Comparison of ENCODE assay signal across 1 cellular context in the genomic region with DNA sequence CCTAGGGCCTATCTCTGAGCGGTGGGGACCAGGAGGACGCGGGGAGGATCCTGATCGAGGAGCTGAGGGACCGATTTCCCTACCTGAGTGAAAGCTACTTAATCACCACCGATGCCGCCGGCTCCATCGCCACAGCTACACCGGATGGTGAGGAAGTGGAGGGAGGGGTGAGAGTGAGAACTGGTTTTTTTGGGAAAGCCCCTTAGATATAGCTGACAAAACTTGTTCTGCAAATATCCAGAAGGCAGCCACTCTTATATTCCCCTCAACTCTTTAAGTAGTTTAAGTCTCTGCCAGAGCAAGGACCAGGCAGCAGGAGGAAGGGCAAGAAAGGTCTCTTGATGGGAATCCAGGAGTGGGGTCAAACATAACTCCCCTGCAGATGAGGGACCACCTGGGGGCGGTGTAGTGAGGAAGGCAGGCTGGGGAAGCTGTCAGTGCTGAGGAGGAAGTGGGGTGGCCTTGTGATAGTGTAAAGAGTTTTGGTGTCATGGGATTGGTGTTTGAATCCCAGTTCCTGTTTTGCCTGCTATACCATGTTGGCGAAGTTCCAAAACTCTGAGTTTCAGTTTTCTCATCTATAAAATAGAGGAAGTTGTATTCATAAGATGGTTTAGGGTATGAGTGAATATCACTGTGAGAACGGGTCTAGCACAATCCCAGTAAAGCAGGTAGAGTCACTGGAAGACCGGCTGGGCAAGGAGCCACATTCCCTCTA.
A peak's percentile ranks its signal among the peaks of the same experiment; 100 is the strongest.
TF ChIP-seq lines count a peak whose summit lies in the region.

No MANE protein-coding gene starts in this region.

TF ChIP-seq in GM12878, 131 proteins besides CTCF, POLR2A, EP300 and RAD21 (continued from another document and continues in another):
- TF ChIP-seq, protein P1, sequence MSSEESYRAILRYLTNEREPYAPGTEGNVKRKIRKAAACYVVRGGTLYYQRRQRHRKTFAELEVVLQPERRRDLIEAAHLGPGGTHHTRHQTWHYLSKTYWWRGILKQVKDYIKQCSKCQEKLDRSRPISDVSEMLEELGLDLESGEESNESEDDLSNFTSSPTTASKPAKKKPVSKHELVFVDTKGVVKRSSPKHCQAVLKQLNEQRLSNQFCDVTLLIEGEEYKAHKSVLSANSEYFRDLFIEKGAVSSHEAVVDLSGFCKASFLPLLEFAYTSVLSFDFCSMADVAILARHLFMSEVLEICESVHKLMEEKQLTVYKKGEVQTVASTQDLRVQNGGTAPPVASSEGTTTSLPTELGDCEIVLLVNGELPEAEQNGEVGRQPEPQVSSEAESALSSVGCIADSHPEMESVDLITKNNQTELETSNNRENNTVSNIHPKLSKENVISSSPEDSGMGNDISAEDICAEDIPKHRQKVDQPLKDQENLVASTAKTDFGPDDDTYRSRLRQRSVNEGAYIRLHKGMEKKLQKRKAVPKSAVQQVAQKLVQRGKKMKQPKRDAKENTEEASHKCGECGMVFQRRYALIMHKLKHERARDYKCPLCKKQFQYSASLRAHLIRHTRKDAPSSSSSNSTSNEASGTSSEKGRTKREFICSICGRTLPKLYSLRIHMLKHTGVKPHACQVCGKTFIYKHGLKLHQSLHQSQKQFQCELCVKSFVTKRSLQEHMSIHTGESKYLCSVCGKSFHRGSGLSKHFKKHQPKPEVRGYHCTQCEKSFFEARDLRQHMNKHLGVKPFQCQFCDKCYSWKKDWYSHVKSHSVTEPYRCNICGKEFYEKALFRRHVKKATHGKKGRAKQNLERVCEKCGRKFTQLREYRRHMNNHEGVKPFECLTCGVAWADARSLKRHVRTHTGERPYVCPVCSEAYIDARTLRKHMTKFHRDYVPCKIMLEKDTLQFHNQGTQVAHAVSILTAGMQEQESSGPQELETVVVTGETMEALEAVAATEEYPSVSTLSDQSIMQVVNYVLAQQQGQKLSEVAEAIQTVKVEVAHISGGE (CRISPR knock-in tag; IDR thresholded peaks at IDR 0.05): no peak
- TF ChIP-seq POU2F2 (IDR thresholded peaks at IDR 0.05; ENCODE audit: borderline replicate concordance, low read depth, low read length) (0 out of 3 replicates have a peak, but pooled peaks have one; percentile 14), MYB (IDR thresholded peaks at IDR 0.05; ENCODE audit: borderline replicate concordance, low read depth, low read length) (no peak), JUNB (IDR thresholded peaks at IDR 0.05) (peak; percentile 50; the same call in 1 of the 2 replicates), HDGF (IDR thresholded peaks at IDR 0.05) (peak; percentile 31; the same call in 1 of the 2 replicates), YBX1 (IDR thresholded peaks at IDR 0.05) (no peak), JUND (IDR thresholded peaks at IDR 0.05; ENCODE audit: low read depth, low read length) (0 out of 2 replicates have a peak, but pooled peaks have one; percentile 15), NR2C1 (IDR thresholded peaks at IDR 0.05) (no peak), SIN3A (IDR thresholded peaks at IDR 0.05; ENCODE audit: low read depth, low read length) (no peak), CBFB (IDR thresholded peaks at IDR 0.05; ENCODE audit: low read depth) (no peak), SP1 (IDR thresholded peaks at IDR 0.05; ENCODE audit: low read depth, low read length) (no peak), HDAC6 (IDR thresholded peaks at IDR 0.05; ENCODE audit: unreplicated experiment) (no peak), SMAD5 (IDR thresholded peaks at IDR 0.05; ENCODE audit: low read depth) (no peak), NFIC (IDR thresholded peaks at IDR 0.05; ENCODE audit: low read depth, low read length) (no peak), EGR1 (IDR thresholded peaks at IDR 0.05; ENCODE audit: borderline replicate concordance in 1 of 2, low read depth in 2 of 2, low read length in 2 of 2) (no peak; a peak in 1 of 3 replicates), MEF2B (IDR thresholded peaks at IDR 0.05; ENCODE audit: partially characterized antibody, poor library complexity, severe bottlenecking) (peak; percentile 73), STAT3 (IDR thresholded peaks at IDR 0.05; ENCODE audit: low read depth, low read length) (no peak), NR2C2 (IDR thresholded peaks at IDR 0.05; ENCODE audit: borderline replicate concordance, control insufficient read depth, insufficient read length, low read depth) (no peak), NBN (IDR thresholded peaks at IDR 0.05) (peak; percentile 96), BMI1 (IDR thresholded peaks at IDR 0.05; ENCODE audit: borderline replicate concordance) (no peak), EZH2 (IDR thresholded peaks at IDR 0.05; ENCODE audit: borderline replicate concordance, control insufficient read depth, low read depth, low read length) (no peak), KLF5 (IDR thresholded peaks at IDR 0.05; ENCODE audit: partially characterized antibody) (peak; percentile 31), SUPT20H (IDR thresholded peaks at IDR 0.05; ENCODE audit: borderline replicate concordance, control insufficient read depth, low read depth, low read length) (no peak), NR2F1 (conservative IDR thresholded peaks at IDR 0.05) (peak; percentile 70), CHD4 (IDR thresholded peaks at IDR 0.05) (no peak), CREM (IDR thresholded peaks at IDR 0.05; ENCODE audit: low read depth) (peak; percentile 51; the same call in 1 of the 2 replicates), NFYA (IDR thresholded peaks at IDR 0.05; ENCODE audit: borderline replicate concordance, low read depth, low read length) (no peak), ZNF217 (IDR thresholded peaks at IDR 0.05) (no peak)
- TF ChIP-seq, protein P2, sequence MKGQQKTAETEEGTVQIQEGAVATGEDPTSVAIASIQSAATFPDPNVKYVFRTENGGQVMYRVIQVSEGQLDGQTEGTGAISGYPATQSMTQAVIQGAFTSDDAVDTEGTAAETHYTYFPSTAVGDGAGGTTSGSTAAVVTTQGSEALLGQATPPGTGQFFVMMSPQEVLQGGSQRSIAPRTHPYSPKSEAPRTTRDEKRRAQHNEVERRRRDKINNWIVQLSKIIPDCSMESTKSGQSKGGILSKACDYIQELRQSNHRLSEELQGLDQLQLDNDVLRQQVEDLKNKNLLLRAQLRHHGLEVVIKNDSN (IDR thresholded peaks at IDR 0.05; ENCODE audit: borderline replicate concordance, extremely low read length, insufficient read depth, low read depth, low read length): no peak
- TF ChIP-seq, protein P3, sequence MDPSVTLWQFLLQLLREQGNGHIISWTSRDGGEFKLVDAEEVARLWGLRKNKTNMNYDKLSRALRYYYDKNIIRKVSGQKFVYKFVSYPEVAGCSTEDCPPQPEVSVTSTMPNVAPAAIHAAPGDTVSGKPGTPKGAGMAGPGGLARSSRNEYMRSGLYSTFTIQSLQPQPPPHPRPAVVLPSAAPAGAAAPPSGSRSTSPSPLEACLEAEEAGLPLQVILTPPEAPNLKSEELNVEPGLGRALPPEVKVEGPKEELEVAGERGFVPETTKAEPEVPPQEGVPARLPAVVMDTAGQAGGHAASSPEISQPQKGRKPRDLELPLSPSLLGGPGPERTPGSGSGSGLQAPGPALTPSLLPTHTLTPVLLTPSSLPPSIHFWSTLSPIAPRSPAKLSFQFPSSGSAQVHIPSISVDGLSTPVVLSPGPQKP (IDR thresholded peaks at IDR 0.05; ENCODE audit: low read depth, low read length): peak; percentile 45; the same call in 1 of the 2 replicates
- TF ChIP-seq, protein P4, sequence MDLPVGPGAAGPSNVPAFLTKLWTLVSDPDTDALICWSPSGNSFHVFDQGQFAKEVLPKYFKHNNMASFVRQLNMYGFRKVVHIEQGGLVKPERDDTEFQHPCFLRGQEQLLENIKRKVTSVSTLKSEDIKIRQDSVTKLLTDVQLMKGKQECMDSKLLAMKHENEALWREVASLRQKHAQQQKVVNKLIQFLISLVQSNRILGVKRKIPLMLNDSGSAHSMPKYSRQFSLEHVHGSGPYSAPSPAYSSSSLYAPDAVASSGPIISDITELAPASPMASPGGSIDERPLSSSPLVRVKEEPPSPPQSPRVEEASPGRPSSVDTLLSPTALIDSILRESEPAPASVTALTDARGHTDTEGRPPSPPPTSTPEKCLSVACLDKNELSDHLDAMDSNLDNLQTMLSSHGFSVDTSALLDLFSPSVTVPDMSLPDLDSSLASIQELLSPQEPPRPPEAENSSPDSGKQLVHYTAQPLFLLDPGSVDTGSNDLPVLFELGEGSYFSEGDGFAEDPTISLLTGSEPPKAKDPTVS (IDR thresholded peaks at IDR 0.05; ENCODE audit: low read depth, low read length): no peak
- TF ChIP-seq, protein P5, sequence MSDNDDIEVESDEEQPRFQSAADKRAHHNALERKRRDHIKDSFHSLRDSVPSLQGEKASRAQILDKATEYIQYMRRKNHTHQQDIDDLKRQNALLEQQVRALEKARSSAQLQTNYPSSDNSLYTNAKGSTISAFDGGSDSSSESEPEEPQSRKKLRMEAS (IDR thresholded peaks at IDR 0.05; ENCODE audit: low read depth, low read length): no peak; the same call in 1 of the 2 replicates
- TF ChIP-seq, protein P6, sequence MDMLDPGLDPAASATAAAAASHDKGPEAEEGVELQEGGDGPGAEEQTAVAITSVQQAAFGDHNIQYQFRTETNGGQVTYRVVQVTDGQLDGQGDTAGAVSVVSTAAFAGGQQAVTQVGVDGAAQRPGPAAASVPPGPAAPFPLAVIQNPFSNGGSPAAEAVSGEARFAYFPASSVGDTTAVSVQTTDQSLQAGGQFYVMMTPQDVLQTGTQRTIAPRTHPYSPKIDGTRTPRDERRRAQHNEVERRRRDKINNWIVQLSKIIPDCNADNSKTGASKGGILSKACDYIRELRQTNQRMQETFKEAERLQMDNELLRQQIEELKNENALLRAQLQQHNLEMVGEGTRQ (IDR thresholded peaks at IDR 0.05; ENCODE audit: borderline replicate concordance, low read depth, low read length): no peak
- TF ChIP-seq, protein P7, sequence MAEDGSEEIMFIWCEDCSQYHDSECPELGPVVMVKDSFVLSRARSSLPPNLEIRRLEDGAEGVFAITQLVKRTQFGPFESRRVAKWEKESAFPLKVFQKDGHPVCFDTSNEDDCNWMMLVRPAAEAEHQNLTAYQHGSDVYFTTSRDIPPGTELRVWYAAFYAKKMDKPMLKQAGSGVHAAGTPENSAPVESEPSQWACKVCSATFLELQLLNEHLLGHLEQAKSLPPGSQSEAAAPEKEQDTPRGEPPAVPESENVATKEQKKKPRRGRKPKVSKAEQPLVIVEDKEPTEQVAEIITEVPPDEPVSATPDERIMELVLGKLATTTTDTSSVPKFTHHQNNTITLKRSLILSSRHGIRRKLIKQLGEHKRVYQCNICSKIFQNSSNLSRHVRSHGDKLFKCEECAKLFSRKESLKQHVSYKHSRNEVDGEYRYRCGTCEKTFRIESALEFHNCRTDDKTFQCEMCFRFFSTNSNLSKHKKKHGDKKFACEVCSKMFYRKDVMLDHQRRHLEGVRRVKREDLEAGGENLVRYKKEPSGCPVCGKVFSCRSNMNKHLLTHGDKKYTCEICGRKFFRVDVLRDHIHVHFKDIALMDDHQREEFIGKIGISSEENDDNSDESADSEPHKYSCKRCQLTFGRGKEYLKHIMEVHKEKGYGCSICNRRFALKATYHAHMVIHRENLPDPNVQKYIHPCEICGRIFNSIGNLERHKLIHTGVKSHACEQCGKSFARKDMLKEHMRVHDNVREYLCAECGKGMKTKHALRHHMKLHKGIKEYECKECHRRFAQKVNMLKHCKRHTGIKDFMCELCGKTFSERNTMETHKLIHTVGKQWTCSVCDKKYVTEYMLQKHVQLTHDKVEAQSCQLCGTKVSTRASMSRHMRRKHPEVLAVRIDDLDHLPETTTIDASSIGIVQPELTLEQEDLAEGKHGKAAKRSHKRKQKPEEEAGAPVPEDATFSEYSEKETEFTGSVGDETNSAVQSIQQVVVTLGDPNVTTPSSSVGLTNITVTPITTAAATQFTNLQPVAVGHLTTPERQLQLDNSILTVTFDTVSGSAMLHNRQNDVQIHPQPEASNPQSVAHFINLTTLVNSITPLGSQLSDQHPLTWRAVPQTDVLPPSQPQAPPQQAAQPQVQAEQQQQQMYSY (CRISPR knock-in tag; IDR thresholded peaks at IDR 0.05): no peak
- TF ChIP-seq, protein P8, sequence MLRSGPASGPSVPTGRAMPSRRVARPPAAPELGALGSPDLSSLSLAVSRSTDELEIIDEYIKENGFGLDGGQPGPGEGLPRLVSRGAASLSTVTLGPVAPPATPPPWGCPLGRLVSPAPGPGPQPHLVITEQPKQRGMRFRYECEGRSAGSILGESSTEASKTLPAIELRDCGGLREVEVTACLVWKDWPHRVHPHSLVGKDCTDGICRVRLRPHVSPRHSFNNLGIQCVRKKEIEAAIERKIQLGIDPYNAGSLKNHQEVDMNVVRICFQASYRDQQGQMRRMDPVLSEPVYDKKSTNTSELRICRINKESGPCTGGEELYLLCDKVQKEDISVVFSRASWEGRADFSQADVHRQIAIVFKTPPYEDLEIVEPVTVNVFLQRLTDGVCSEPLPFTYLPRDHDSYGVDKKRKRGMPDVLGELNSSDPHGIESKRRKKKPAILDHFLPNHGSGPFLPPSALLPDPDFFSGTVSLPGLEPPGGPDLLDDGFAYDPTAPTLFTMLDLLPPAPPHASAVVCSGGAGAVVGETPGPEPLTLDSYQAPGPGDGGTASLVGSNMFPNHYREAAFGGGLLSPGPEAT (IDR thresholded peaks at IDR 0.05; ENCODE audit: low read depth): peak; percentile 96
- TF ChIP-seq, protein P9, sequence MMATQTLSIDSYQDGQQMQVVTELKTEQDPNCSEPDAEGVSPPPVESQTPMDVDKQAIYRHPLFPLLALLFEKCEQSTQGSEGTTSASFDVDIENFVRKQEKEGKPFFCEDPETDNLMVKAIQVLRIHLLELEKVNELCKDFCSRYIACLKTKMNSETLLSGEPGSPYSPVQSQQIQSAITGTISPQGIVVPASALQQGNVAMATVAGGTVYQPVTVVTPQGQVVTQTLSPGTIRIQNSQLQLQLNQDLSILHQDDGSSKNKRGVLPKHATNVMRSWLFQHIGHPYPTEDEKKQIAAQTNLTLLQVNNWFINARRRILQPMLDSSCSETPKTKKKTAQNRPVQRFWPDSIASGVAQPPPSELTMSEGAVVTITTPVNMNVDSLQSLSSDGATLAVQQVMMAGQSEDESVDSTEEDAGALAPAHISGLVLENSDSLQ (IDR thresholded peaks at IDR 0.05): peak; percentile 78
- TF ChIP-seq, protein P10, sequence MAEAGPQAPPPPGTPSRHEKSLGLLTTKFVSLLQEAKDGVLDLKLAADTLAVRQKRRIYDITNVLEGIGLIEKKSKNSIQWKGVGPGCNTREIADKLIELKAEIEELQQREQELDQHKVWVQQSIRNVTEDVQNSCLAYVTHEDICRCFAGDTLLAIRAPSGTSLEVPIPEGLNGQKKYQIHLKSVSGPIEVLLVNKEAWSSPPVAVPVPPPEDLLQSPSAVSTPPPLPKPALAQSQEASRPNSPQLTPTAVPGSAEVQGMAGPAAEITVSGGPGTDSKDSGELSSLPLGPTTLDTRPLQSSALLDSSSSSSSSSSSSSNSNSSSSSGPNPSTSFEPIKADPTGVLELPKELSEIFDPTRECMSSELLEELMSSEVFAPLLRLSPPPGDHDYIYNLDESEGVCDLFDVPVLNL (IDR thresholded peaks at IDR 0.05; ENCODE audit: low read depth, low read length): no peak
- TF ChIP-seq, protein P11, sequence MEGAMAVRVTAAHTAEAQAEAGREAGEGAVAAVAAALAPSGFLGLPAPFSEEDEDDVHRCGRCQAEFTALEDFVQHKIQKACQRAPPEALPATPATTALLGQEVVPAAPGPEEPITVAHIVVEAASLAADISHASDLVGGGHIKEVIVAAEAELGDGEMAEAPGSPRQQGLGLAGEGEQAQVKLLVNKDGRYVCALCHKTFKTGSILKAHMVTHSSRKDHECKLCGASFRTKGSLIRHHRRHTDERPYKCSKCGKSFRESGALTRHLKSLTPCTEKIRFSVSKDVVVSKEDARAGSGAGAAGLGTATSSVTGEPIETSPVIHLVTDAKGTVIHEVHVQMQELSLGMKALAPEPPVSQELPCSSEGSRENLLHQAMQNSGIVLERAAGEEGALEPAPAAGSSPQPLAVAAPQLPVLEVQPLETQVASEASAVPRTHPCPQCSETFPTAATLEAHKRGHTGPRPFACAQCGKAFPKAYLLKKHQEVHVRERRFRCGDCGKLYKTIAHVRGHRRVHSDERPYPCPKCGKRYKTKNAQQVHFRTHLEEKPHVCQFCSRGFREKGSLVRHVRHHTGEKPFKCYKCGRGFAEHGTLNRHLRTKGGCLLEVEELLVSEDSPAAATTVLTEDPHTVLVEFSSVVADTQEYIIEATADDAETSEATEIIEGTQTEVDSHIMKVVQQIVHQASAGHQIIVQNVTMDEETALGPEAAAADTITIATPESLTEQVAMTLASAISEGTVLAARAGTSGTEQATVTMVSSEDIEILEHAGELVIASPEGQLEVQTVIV (IDR thresholded peaks at IDR 0.05; ENCODE audit: borderline replicate concordance, partially characterized antibody): peak; percentile 31
